ENCODE assay signal across 1 cellular context in the genomic region with DNA sequence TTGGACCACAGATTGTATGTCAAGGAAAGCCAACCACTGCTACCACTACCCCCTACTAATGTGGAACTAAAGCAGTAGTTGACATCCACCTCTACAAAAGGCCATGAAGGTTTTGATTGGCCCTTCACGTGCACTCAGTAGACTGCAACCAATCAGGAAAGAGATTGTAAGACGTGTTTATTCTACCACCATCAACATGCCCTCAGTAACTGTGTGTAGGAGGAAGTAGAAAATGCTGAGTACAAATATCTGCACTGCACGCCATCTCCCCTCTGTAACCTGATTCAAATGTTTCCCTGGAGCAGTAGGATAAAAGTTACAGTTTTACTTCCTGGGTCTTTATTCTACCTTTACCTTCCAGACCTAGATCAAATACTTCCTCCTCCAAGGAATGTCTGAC.
TF ChIP-seq lines count a peak whose summit lies in the region.

No MANE protein-coding gene starts in this region.

TF ChIP-seq in HepG2, 621 proteins besides CTCF, POLR2A, EP300 and RAD21:
- TF ChIP-seq, protein P1, sequence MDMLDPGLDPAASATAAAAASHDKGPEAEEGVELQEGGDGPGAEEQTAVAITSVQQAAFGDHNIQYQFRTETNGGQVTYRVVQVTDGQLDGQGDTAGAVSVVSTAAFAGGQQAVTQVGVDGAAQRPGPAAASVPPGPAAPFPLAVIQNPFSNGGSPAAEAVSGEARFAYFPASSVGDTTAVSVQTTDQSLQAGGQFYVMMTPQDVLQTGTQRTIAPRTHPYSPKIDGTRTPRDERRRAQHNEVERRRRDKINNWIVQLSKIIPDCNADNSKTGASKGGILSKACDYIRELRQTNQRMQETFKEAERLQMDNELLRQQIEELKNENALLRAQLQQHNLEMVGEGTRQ (IDR thresholded peaks at IDR 0.05; ENCODE audit: low read depth, low read length) = 0 out of 2 replicates have a peak, but pooled peaks have one; percentile 18
- TF ChIP-seq, protein P1 (CRISPR knock-in tag; IDR thresholded peaks at IDR 0.05; ENCODE audit: borderline replicate concordance) = no peak
- TF ChIP-seq, protein P2, sequence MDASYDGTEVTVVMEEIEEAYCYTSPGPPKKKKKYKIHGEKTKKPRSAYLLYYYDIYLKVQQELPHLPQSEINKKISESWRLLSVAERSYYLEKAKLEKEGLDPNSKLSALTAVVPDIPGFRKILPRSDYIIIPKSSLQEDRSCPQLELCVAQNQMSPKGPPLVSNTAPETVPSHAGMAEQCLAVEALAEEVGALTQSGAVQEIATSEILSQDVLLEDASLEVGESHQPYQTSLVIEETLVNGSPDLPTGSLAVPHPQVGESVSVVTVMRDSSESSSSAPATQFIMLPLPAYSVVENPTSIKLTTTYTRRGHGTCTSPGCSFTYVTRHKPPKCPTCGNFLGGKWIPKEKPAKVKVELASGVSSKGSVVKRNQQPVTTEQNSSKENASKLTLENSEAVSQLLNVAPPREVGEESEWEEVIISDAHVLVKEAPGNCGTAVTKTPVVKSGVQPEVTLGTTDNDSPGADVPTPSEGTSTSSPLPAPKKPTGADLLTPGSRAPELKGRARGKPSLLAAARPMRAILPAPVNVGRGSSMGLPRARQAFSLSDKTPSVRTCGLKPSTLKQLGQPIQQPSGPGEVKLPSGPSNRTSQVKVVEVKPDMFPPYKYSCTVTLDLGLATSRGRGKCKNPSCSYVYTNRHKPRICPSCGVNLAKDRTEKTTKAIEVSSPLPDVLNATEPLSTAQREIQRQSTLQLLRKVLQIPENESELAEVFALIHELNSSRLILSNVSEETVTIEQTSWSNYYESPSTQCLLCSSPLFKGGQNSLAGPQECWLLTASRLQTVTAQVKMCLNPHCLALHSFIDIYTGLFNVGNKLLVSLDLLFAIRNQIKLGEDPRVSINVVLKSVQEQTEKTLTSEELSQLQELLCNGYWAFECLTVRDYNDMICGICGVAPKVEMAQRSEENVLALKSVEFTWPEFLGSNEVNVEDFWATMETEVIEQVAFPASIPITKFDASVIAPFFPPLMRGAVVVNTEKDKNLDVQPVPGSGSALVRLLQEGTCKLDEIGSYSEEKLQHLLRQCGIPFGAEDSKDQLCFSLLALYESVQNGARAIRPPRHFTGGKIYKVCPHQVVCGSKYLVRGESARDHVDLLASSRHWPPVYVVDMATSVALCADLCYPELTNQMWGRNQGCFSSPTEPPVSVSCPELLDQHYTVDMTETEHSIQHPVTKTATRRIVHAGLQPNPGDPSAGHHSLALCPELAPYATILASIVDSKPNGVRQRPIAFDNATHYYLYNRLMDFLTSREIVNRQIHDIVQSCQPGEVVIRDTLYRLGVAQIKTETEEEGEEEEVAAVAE (CRISPR knock-in tag; IDR thresholded peaks at IDR 0.05; ENCODE audit: borderline replicate concordance) = peak; percentile 99
- no peak for TF ChIP-seq ZFP36L2 (CRISPR knock-in tag; IDR thresholded peaks at IDR 0.05)
- peak; percentile 14; the same call in 1 of the 2 replicates for TF ChIP-seq GATAD2A (CRISPR knock-in tag; IDR thresholded peaks at IDR 0.05)
- TF ChIP-seq ELF3 (CRISPR knock-in tag; IDR thresholded peaks at IDR 0.05) = peak; percentile 65
- peak; percentile 41; the same call in 1 of the 2 replicates for TF ChIP-seq RFX5 (IDR thresholded peaks at IDR 0.05; ENCODE audit: low read depth, low read length)
- peak; percentile 71 to 78 for TF ChIP-seq MAFK (conservative IDR thresholded peaks at IDR 0.05 in 1 of 2, IDR thresholded peaks at IDR 0.05 in 1 of 2; ENCODE audit: low read length in 2 of 2)
- TF ChIP-seq ATF1 (CRISPR knock-in tag; IDR thresholded peaks at IDR 0.05) = 0 out of 2 replicates have a peak, but pooled peaks have one; percentile 37
- no peak for TF ChIP-seq ZNF75D (CRISPR knock-in tag; IDR thresholded peaks at IDR 0.05; ENCODE audit: borderline replicate concordance)
- TF ChIP-seq, protein P3, sequence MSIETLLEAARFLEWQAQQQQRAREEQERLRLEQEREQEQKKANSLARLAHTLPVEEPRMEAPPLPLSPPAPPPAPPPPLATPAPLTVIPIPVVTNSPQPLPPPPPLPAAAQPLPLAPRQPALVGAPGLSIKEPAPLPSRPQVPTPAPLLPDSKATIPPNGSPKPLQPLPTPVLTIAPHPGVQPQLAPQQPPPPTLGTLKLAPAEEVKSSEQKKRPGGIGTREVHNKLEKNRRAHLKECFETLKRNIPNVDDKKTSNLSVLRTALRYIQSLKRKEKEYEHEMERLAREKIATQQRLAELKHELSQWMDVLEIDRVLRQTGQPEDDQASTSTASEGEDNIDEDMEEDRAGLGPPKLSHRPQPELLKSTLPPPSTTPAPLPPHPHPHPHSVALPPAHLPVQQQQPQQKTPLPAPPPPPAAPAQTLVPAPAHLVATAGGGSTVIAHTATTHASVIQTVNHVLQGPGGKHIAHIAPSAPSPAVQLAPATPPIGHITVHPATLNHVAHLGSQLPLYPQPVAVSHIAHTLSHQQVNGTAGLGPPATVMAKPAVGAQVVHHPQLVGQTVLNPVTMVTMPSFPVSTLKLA (IDR thresholded peaks at IDR 0.05) = peak; percentile 19; the same call in 1 of the 2 replicates
- no peak for TF ChIP-seq ZNF530 (CRISPR knock-in tag; IDR thresholded peaks at IDR 0.05; ENCODE audit: low read depth)
- TF ChIP-seq ZSCAN31 (CRISPR knock-in tag; IDR thresholded peaks at IDR 0.05; ENCODE audit: low read depth) = 0 out of 2 replicates have a peak, but pooled peaks have one; percentile 25
- TF ChIP-seq NFYB (CRISPR knock-in tag; IDR thresholded peaks at IDR 0.05) = peak; percentile 77
- TF ChIP-seq ZMYM4 (CRISPR knock-in tag; IDR thresholded peaks at IDR 0.05) = peak; percentile 37; the same call in 1 of the 2 replicates
- no peak for TF ChIP-seq YY1 (IDR thresholded peaks at IDR 0.05; ENCODE audit: insufficient read depth, insufficient replicate concordance, low read depth, low read length)
- TF ChIP-seq FOXK1 (CRISPR knock-in tag; IDR thresholded peaks at IDR 0.05; ENCODE audit: borderline replicate concordance, low read depth) = peak; percentile 84; the same call in 1 of the 2 replicates
- peak; percentile 51 for TF ChIP-seq FOXA3 (CRISPR knock-in tag; IDR thresholded peaks at IDR 0.05)
- no peak for TF ChIP-seq ZNF850 (CRISPR knock-in tag; conservative IDR thresholded peaks at IDR 0.05)
- TF ChIP-seq, protein P4, sequence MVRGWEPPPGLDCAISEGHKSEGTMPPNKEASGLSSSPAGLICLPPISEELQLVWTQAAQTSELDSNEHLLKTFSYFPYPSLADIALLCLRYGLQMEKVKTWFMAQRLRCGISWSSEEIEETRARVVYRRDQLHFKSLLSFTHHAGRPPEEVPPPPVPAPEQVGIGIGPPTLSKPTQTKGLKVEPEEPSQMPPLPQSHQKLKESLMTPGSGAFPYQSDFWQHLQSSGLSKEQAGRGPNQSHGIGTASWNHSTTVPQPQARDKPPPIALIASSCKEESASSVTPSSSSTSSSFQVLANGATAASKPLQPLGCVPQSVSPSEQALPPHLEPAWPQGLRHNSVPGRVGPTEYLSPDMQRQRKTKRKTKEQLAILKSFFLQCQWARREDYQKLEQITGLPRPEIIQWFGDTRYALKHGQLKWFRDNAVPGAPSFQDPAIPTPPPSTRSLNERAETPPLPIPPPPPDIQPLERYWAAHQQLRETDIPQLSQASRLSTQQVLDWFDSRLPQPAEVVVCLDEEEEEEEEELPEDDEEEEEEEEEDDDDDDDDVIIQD (CRISPR knock-in tag; IDR thresholded peaks at IDR 0.05; ENCODE audit: low read depth) = 0 out of 2 replicates have a peak, but pooled peaks have one; percentile 26
- TF ChIP-seq ZNF263 (CRISPR knock-in tag; IDR thresholded peaks at IDR 0.05) = no peak
- no peak for TF ChIP-seq PHF20 (CRISPR knock-in tag; IDR thresholded peaks at IDR 0.05)
- peak; percentile 79 for TF ChIP-seq MAFF (IDR thresholded peaks at IDR 0.05; ENCODE audit: low read depth, low read length)
- peak; percentile 41; the same call in 1 of the 2 replicates for TF ChIP-seq KAT8 (CRISPR knock-in tag; IDR thresholded peaks at IDR 0.05)
- TF ChIP-seq ZNF547 (CRISPR knock-in tag; IDR thresholded peaks at IDR 0.05) = no peak
- TF ChIP-seq, protein P5, sequence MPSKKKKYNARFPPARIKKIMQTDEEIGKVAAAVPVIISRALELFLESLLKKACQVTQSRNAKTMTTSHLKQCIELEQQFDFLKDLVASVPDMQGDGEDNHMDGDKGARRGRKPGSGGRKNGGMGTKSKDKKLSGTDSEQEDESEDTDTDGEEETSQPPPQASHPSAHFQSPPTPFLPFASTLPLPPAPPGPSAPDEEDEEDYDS (CRISPR knock-in tag; IDR thresholded peaks at IDR 0.05) = peak; percentile 46; the same call in 1 of the 2 replicates
- peak; percentile 22; the same call in 1 of the 2 replicates for TF ChIP-seq POGZ (CRISPR knock-in tag; IDR thresholded peaks at IDR 0.05)
- 0 out of 2 replicates have a peak, but pooled peaks have one; percentile 15 for TF ChIP-seq THAP11 (CRISPR knock-in tag; IDR thresholded peaks at IDR 0.05)
- peak; percentile 62 for TF ChIP-seq FOXK2 (IDR thresholded peaks at IDR 0.05)
- TF ChIP-seq SOX13 (IDR thresholded peaks at IDR 0.05) = no peak
- no peak for TF ChIP-seq SOX13 (CRISPR knock-in tag; conservative IDR thresholded peaks at IDR 0.05 in 1 of 2, IDR thresholded peaks at IDR 0.05 in 1 of 2)
- no peak for TF ChIP-seq ZNF570 (CRISPR knock-in tag; IDR thresholded peaks at IDR 0.05; ENCODE audit: borderline replicate concordance)
- 0 out of 2 replicates have a peak, but pooled peaks have one; percentile 29 for TF ChIP-seq TAF1 (CRISPR knock-in tag; IDR thresholded peaks at IDR 0.05)
- peak; percentile 82 for TF ChIP-seq NFYC (CRISPR knock-in tag; IDR thresholded peaks at IDR 0.05)
- TF ChIP-seq SAP130 (CRISPR knock-in tag; IDR thresholded peaks at IDR 0.05; ENCODE audit: low read depth) = peak; percentile 53
